In genomic region chr9:4559238-4560182, GRCh38 we compare ENCODE assay signal across 12 cellular contexts.
DNase-seq lines count a peak whose midpoint lies in the region; ATAC-seq and TF ChIP-seq lines count a peak whose summit lies in the region.
"Had no signal": no experiment of that assay in that cellular context is flagged by ENCODE, and none has a peak within 500 bp of the region (broad histone marks: within the 10 kb centered on the region; RNA-seq: fewer than 3 reads in every experiment).

No MANE protein-coding gene starts in this region.

- TF ChIP-seq CTCF in mucosa of descending colon (IDR thresholded peaks at IDR 0.05): no peak
- no peak for TF ChIP-seq CTCF in activated CD8-positive, alpha-beta T cell treated with anti-CD3 and anti-CD28 coated beads for 36 hours (IDR thresholded peaks at IDR 0.05)

- H3K27ac Mint-ChIP-seq in activated CD8-positive, alpha-beta T cell treated with anti-CD3 and anti-CD28 coated beads for 36 hours: no peak overlapping the region
- H3K27ac Mint-ChIP-seq: activated CD4-positive, alpha-beta T cell treated with anti-CD3 and anti-CD28 coated beads for 36 hours had no signal

- H3K9me3 ChIP-seq in mucosa of descending colon: no peaks in the 10 kb centered on the region
- H3K9me3 ChIP-seq: SJSA1 had no signal

- H3K4me1 ChIP-seq in mucosa of descending colon (ENCODE audit: low read depth): no peaks in the 10 kb centered on the region

- intact Hi-C loops in mucosa of descending colon (cut with DNase I, micrococcal nuclease): no loop called here
- intact Hi-C loops in activated CD8-positive, alpha-beta T cell treated with anti-CD3 and anti-CD28 coated beads for 36 hours (cut with micrococcal nuclease): no loop called here
- intact Hi-C loops in posterior cingulate gyrus (cut with DNase I): no loop called here

- H3K36me3 ChIP-seq in mucosa of descending colon (ENCODE audit: low read depth): no peaks in the 10 kb centered on the region
- H3K36me3 ChIP-seq: SJSA1 had no signal

- CTCF ChIA-PET in activated CD8-positive, alpha-beta T cell treated with anti-CD3 and anti-CD28 coated beads for 36 hours (lab: Charles Lee): no interaction called here

- H3K4me1 Mint-ChIP-seq in activated CD8-positive, alpha-beta T cell treated with anti-CD3 and anti-CD28 coated beads for 36 hours (ENCODE audit: low read depth): peaks cover 20% of the 10 kb centered on the region

- H3K27me3 Mint-ChIP-seq in activated CD8-positive, alpha-beta T cell treated with anti-CD3 and anti-CD28 coated beads for 36 hours: no peaks in the 10 kb centered on the region
- H3K27me3 Mint-ChIP-seq: activated CD4-positive, alpha-beta T cell treated with anti-CD3 and anti-CD28 coated beads for 36 hours; central memory CD8-positive, alpha-beta T cell had no signal

- POLR2A ChIA-PET in activated CD8-positive, alpha-beta T cell treated with anti-CD3 and anti-CD28 coated beads for 36 hours (lab: Charles Lee): no interaction called here

- H3K9me3 Mint-ChIP-seq in activated CD8-positive, alpha-beta T cell treated with anti-CD3 and anti-CD28 coated beads for 36 hours: no peaks in the 10 kb centered on the region
- H3K9me3 Mint-ChIP-seq: central memory CD8-positive, alpha-beta T cell had no signal

- H3K4me3 ChIP-seq in mucosa of descending colon: no peak overlapping the region
- H3K4me3 ChIP-seq: SJSA1 had no signal

- no peak overlapping the region for H3K4me3 Mint-ChIP-seq in activated CD8-positive, alpha-beta T cell treated with anti-CD3 and anti-CD28 coated beads for 36 hours
- H3K4me3 Mint-ChIP-seq: activated CD4-positive, alpha-beta T cell treated with anti-CD3 and anti-CD28 coated beads for 36 hours; central memory CD8-positive, alpha-beta T cell had no signal

- peak; percentile 79 for ATAC-seq in GM18867 (IDR thresholded peaks at IDR 0.05; ENCODE audit: unreplicated experiment)
- ATAC-seq in GM21526 (IDR thresholded peaks at IDR 0.05; ENCODE audit: low FRiP score, unreplicated experiment): peak; percentile 78
- ATAC-seq in HG03097 (IDR thresholded peaks at IDR 0.05; ENCODE audit: low FRiP score, unreplicated experiment): peak; percentile 80
- ATAC-seq in left lobe of liver: peak; percentile 43
- no peak for ATAC-seq in mucosa of descending colon
- ATAC-seq in HG02970 (IDR thresholded peaks at IDR 0.05; ENCODE audit: low FRiP score, unreplicated experiment): no peak
- ATAC-seq in activated CD8-positive, alpha-beta T cell treated with anti-CD3 and anti-CD28 coated beads for 36 hours: no peak
- ATAC-seq: activated CD4-positive, alpha-beta T cell treated with anti-CD3 and anti-CD28 coated beads for 36 hours had no signal

- DNase-seq in left lobe of liver (ENCODE audit: low spot score) (no peak), mucosa of descending colon (no peak), posterior cingulate gyrus (no peak)
- no peak for DNase-seq in activated CD8-positive, alpha-beta T cell treated with anti-CD3 and anti-CD28 coated beads for 36 hours
- DNase-seq: activated CD4-positive, alpha-beta T cell treated with anti-CD3 and anti-CD28 coated beads for 36 hours; stimulated activated CD4-positive, alpha-beta T cell treated with anti-CD3 and anti-CD28 coated beads, Interleukin-2, amount 100 ng/mL, for 48 hours had no signal

- H3K36me3 Mint-ChIP-seq in activated CD8-positive, alpha-beta T cell treated with anti-CD3 and anti-CD28 coated beads for 36 hours (ENCODE audit: low read depth): no peaks in the 10 kb centered on the region

Comparison
In these comparisons a context has a peak if more than half of its experiments do, and no peak if none do; other contexts are left out.
1. ATAC-seq: peak in GM18867 (single experiment), GM21526 (single experiment), HG03097 (single experiment) and left lobe of liver (single experiment); none in mucosa of descending colon (single experiment), HG02970 (single experiment) and activated CD8-positive, alpha-beta T cell treated with anti-CD3 and anti-CD28 coated beads for 36 hours (single experiment).